In genomic region chr13:67143544-67144115, GRCh38 we compare ENCODE assay signal across 20 cellular contexts.
DNase-seq lines count a peak whose midpoint lies in the region; ATAC-seq and TF ChIP-seq lines count a peak whose summit lies in the region.
"Had no signal": no experiment of that assay in that cellular context is flagged by ENCODE, and none has a peak within 500 bp of the region (broad histone marks: within the 10 kb centered on the region; RNA-seq: fewer than 3 reads in every experiment).

No MANE protein-coding gene starts in this region.

- H3K79me2 ChIP-seq in Loucy (ENCODE audit: insufficient read depth, low read length) (no peaks in the 10 kb centered on the region), neural progenitor cell (ENCODE audit: low read depth) (no peaks in the 10 kb centered on the region)

- H3K36me3 Mint-ChIP-seq in endothelial cell (ENCODE audit: low read depth, unreplicated experiment), result no peaks in the 10 kb centered on the region
- no peaks in the 10 kb centered on the region for H3K36me3 Mint-ChIP-seq in neural progenitor cell
- H3K36me3 Mint-ChIP-seq in activated T-helper 17 cell treated with anti-CD3 and anti-CD28 coated beads, Interleukin-2, amount 50 U/mL, for 72 hours (ENCODE audit: low read depth), result no peaks in the 10 kb centered on the region

- H3F3A ChIP-seq in Loucy (ENCODE audit: low read depth) (no peaks in the 10 kb centered on the region; the same call in 1 of the 2 replicates), neural progenitor cell (ENCODE audit: low read depth) (no peaks in the 10 kb centered on the region)

- no peaks in the 10 kb centered on the region for H3K9me2 ChIP-seq in Loucy (replicated peaks; ENCODE audit: low read depth, low read length)

- H3K27ac Mint-ChIP-seq in endothelial cell (ENCODE audit: unreplicated experiment), result peak overlapping the region; percentile 92
- peak overlapping the region; percentile 67 for H3K27ac Mint-ChIP-seq in neural progenitor cell
- no peak overlapping the region for H3K27ac Mint-ChIP-seq in activated T-helper 17 cell treated with anti-CD3 and anti-CD28 coated beads, Interleukin-2, amount 50 U/mL, for 72 hours

- H3K9me3 ChIP-seq in BLaER1 (no peaks in the 10 kb centered on the region), Loucy (ENCODE audit: insufficient read depth, low read depth, low read length) (no peaks in the 10 kb centered on the region), neural progenitor cell (ENCODE audit: low read depth) (no peaks in the 10 kb centered on the region), gastrocnemius medialis (no peaks in the 10 kb centered on the region)

- in situ Hi-C loops in gastrocnemius medialis (cut with MboI; ENCODE audit: low sequenced_read_pairs in 4 of 4), result no loop called here

- H3K4me2 ChIP-seq in BLaER1, result peak overlapping the region; percentile 53
- H3K4me2 ChIP-seq in Loucy (ENCODE audit: low read depth, low read length, poor library complexity, severe bottlenecking), result no peak overlapping the region
- no peak overlapping the region for H3K4me2 ChIP-seq in neural progenitor cell

- no peak for ATAC-seq in gastrocnemius medialis
- ATAC-seq in activated T-helper 17 cell treated with anti-CD3 and anti-CD28 coated beads, Interleukin-2, amount 50 U/mL, for 72 hours (replicated peaks), result no peak
- ATAC-seq: SK-N-SH treated with all-trans-retinoic acid at 6 μM for 48 hours had no signal

- H3K4me1 Mint-ChIP-seq in endothelial cell (ENCODE audit: unreplicated experiment), result peaks cover 43% of the 10 kb centered on the region
- peaks cover 45% of the 10 kb centered on the region for H3K4me1 Mint-ChIP-seq in neural progenitor cell
- no peaks in the 10 kb centered on the region for H3K4me1 Mint-ChIP-seq in activated T-helper 17 cell treated with anti-CD3 and anti-CD28 coated beads, Interleukin-2, amount 50 U/mL, for 72 hours

- intact Hi-C loops in gastrocnemius medialis (cut with DNase I; ENCODE audit: low total_unique reads), result no loop called here

- peaks cover 55% of the 10 kb centered on the region for H3K4me1 ChIP-seq in BLaER1
- H3K4me1 ChIP-seq in Loucy (ENCODE audit: insufficient read depth, low read length, poor library complexity, severe bottlenecking), result peaks cover 21% of the 10 kb centered on the region
- H3K4me1 ChIP-seq in neural progenitor cell, result peaks cover 16% of the 10 kb centered on the region
- H3K4me1 ChIP-seq in gastrocnemius medialis, result peaks cover 21 to 25% of the 10 kb centered on the region in 2 donors

- H2AFZ ChIP-seq in Loucy (ENCODE audit: low read length) (peak overlapping the region; percentile 14; the same call in 1 of the 2 replicates), neural progenitor cell (replicated peaks) (peak overlapping the region; percentile 1)
- H2AFZ ChIP-seq: GM23248 had no signal

- no peak overlapping the region for H3K9ac ChIP-seq in BLaER1
- H3K9ac ChIP-seq in Loucy (ENCODE audit: low read depth, low read length, poor library complexity, severe bottlenecking), result no peak overlapping the region
- no peak overlapping the region for H3K9ac ChIP-seq in neural progenitor cell
- H3K9ac ChIP-seq: GM23248 had no signal

- H3K27me3 Mint-ChIP-seq in endothelial cell (ENCODE audit: unreplicated experiment) (no peaks in the 10 kb centered on the region), neural progenitor cell (ENCODE audit: insufficient read depth, low read depth) (no peaks in the 10 kb centered on the region)
- no peaks in the 10 kb centered on the region for H3K27me3 Mint-ChIP-seq in activated T-helper 17 cell treated with anti-CD3 and anti-CD28 coated beads, Interleukin-2, amount 50 U/mL, for 72 hours

- no peak for TF ChIP-seq POLR2A in gastrocnemius medialis (IDR thresholded peaks at IDR 0.05)

- H3K9me3 Mint-ChIP-seq in endothelial cell (ENCODE audit: unreplicated experiment) (no peaks in the 10 kb centered on the region), neural progenitor cell (no peaks in the 10 kb centered on the region)
- no peaks in the 10 kb centered on the region for H3K9me3 Mint-ChIP-seq in activated T-helper 17 cell treated with anti-CD3 and anti-CD28 coated beads, Interleukin-2, amount 50 U/mL, for 72 hours

- TF ChIP-seq CTCF in Loucy (conservative IDR thresholded peaks at IDR 0.05; ENCODE audit: low read length), result no peak
- TF ChIP-seq CTCF in endothelial cell (IDR thresholded peaks at IDR 0.05; ENCODE audit: unreplicated experiment), result no peak
- no peak for TF ChIP-seq CTCF in neural progenitor cell (IDR thresholded peaks at IDR 0.05)
- no peak for TF ChIP-seq CTCF in gastrocnemius medialis (IDR thresholded peaks at IDR 0.05 in 4 of 5, conservative IDR thresholded peaks at IDR 0.05 in 1 of 5)

- H3K27ac ChIP-seq in BLaER1 (peak overlapping the region; percentile 7; the same call in 1 of the 2 replicates), neural progenitor cell (no peak overlapping the region), gastrocnemius medialis (no peak overlapping the region)
- H3K27ac ChIP-seq: GM23248 had no signal

- H3K36me3 ChIP-seq in BLaER1 (no peaks in the 10 kb centered on the region), Loucy (ENCODE audit: insufficient read depth, low read length) (no peaks in the 10 kb centered on the region), neural progenitor cell (no peaks in the 10 kb centered on the region), gastrocnemius medialis (no peaks in the 10 kb centered on the region)

- H3K4me3 Mint-ChIP-seq in endothelial cell (ENCODE audit: unreplicated experiment), result no peak overlapping the region
- H3K4me3 Mint-ChIP-seq in neural progenitor cell, result no peak overlapping the region
- H3K4me3 Mint-ChIP-seq in activated T-helper 17 cell treated with anti-CD3 and anti-CD28 coated beads, Interleukin-2, amount 50 U/mL, for 72 hours, result no peak overlapping the region

- H3K4me3 ChIP-seq in BLaER1 (no peak overlapping the region), Loucy (ENCODE audit: low read length, poor library complexity, severe bottlenecking) (no peak overlapping the region), neural progenitor cell (no peak overlapping the region), gastrocnemius medialis (no peak overlapping the region)
- H3K4me3 ChIP-seq: GM23248 had no signal

- DNase-seq in endothelial cell (ENCODE audit: low spot score), result no peak
- no peak for DNase-seq in neural progenitor cell (ENCODE audit: low spot score)
- no peak for DNase-seq in gastrocnemius medialis
- DNase-seq in NCI-H1694 (lab: John Stamatoyannopoulos, UW), result no peak
- DNase-seq: COR-L47; DMS153; GM23248; MM.1S; NCI-H1092 treated with DMSO at 0.1 percent for 48 hours; NCI-H1694 treated with DMSO at 0.1 percent for 48 hours; NCI-H2107; NCI-H2227 treated with DMSO at 0.1 percent for 48 hours; NCI-H526; NK-92 treated with Interleukin-12 subunit alpha and Interleukin-12 subunit beta, amount 100 ng/mL, for 24 hours; OCI-M1; SHP77 treated with DMSO at 0.1 percent for 48 hours had no signal

- H4K20me1 ChIP-seq in BLaER1 (no peaks in the 10 kb centered on the region), Loucy (ENCODE audit: insufficient read depth, low read length, poor library complexity, severe bottlenecking) (no peaks in the 10 kb centered on the region), neural progenitor cell (ENCODE audit: low read depth) (no peaks in the 10 kb centered on the region)

- H3K27me3 ChIP-seq in BLaER1 (no peaks in the 10 kb centered on the region), Loucy (ENCODE audit: insufficient read depth, low read length, poor library complexity, severe bottlenecking) (no peaks in the 10 kb centered on the region), neural progenitor cell (no peaks in the 10 kb centered on the region), gastrocnemius medialis (no peaks in the 10 kb centered on the region)
